Comparison of ENCODE assay signal across 8 cellular contexts in the genomic region with DNA sequence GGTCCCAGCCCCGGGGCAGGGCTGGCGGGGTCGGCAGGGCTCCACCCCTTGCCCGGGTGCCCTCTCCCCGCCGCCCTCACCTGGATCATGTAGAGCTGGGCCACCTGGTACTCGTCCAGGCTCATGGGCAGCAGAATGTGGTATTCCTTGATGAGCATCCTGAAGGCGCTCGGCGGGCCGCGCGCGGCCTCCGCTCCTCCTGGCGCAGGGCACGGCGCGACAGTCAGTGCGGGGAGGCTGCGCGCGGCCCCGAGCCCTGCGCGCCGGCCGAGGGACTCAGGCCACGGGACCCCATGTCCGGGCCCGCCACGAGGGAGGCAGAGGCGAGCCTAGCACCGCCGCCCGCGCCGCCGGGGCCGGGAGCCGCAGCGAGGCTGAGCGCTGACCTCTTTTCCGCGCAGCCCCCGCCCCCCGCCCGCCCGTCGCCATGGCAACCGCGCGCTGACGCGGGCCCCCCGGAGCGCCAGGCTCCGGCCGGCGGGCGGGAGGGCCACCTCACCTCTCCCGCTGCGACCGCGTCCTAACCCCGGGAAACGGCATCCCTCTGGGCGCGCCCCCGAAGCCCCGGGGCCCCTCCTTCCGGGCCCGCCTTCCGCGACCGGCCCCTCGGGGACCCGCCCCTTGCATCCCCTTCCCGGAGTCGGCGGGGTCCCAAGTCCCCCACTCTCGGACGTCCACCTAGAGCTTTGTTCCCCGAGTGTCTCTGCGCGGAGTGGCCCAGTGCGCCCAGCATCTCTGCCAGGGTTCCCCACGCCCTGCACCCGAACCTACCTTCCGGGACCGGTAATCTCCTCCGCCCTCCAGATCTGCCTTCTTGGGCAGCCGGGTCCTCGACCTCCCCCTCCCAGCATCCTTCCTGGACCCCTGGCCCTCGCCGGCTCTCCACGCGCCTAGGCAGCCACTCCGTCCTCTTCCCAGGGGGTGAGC.
A peak's percentile ranks its signal among the peaks of the same experiment; 100 is the strongest.
DNase-seq lines count a peak whose midpoint lies in the region; ATAC-seq lines count a peak whose summit lies in the region.

No MANE protein-coding gene starts in this region.

- no peak overlapping the region for H3K27ac ChIP-seq in iPS-20b (ENCODE audit: low read length)

- ATAC-seq in HG02588 (IDR thresholded peaks at IDR 0.05; ENCODE audit: unreplicated experiment) = no peak

- H3K9ac ChIP-seq in adipocyte (ENCODE audit: low read length) (peak overlapping the region; percentile 90), iPS-20b (ENCODE audit: low read depth, low read length) (peak overlapping the region; percentile 72)

- H3K36me3 ChIP-seq in adipocyte (ENCODE audit: control insufficient read depth, insufficient read depth, low read length, severe bottlenecking) (no peaks in the 10 kb centered on the region), iPS-20b (ENCODE audit: insufficient read depth, low read depth, low read length) (peaks cover 16% of the 10 kb centered on the region)

- H3K4me3 ChIP-seq in adipocyte (ENCODE audit: low read length) (peak overlapping the region; percentile 84), iPS-20b (ENCODE audit: low read length) (peak overlapping the region; percentile 82)

- DNase-seq in NCI-H1417 (lab: John Stamatoyannopoulos, UW) (peak; percentile 18 to 85 (median 81)), NCI-H1417 treated with DMSO at 0.1 percent for 48 hours (lab: John Stamatoyannopoulos, UW) (no peak), NCI-H526 treated with DMSO at 0.1 percent for 48 hours (lab: John Stamatoyannopoulos, UW) (peak; percentile 16), adipocyte (ENCODE audit: low read depth) (peak; percentile 69), NOMO-1 treated with DMSO at 0.1 percent for 48 hours (lab: John Stamatoyannopoulos, UW; ENCODE audit: unreplicated experiment) (no peak)
- DNase-seq in stimulated activated CD4-positive, alpha-beta T cell treated with anti-CD3 and anti-CD28 coated beads, Interleukin-4, amount 100 ng/mL, for 24 hours = peak; percentile 31

- H3K9me3 ChIP-seq in adipocyte (ENCODE audit: control insufficient read depth, low read length) (no peaks in the 10 kb centered on the region), iPS-20b (ENCODE audit: insufficient read depth, low read depth, low read length) (no peaks in the 10 kb centered on the region)

- H3K27me3 ChIP-seq in adipocyte (replicated peaks; ENCODE audit: control insufficient read depth, insufficient read depth, low read length) (no peaks in the 10 kb centered on the region), iPS-20b (ENCODE audit: insufficient read depth, low read length) (peaks cover 14% of the 10 kb centered on the region)

- H3K4me1 ChIP-seq in adipocyte (ENCODE audit: control insufficient read depth, insufficient read depth, low read length) (peaks cover 31% of the 10 kb centered on the region), iPS-20b (ENCODE audit: insufficient read depth, low read length) (peaks cover 5% of the 10 kb centered on the region; the same call in 1 of the 2 replicates)

Comparison
In these comparisons a context has a peak if more than half of its experiments do, and no peak if none do; other contexts are left out.
1. DNase-seq: peak in NCI-H1417 (3 of 3), NCI-H526 treated with DMSO at 0.1 percent for 48 hours (single experiment), adipocyte (single experiment) and stimulated activated CD4-positive, alpha-beta T cell treated with anti-CD3 and anti-CD28 coated beads, Interleukin-4, amount 100 ng/mL, for 24 hours (single experiment); none in NCI-H1417 treated with DMSO at 0.1 percent for 48 hours (single experiment) and NOMO-1 treated with DMSO at 0.1 percent for 48 hours (single experiment).